In the genomic region with DNA sequence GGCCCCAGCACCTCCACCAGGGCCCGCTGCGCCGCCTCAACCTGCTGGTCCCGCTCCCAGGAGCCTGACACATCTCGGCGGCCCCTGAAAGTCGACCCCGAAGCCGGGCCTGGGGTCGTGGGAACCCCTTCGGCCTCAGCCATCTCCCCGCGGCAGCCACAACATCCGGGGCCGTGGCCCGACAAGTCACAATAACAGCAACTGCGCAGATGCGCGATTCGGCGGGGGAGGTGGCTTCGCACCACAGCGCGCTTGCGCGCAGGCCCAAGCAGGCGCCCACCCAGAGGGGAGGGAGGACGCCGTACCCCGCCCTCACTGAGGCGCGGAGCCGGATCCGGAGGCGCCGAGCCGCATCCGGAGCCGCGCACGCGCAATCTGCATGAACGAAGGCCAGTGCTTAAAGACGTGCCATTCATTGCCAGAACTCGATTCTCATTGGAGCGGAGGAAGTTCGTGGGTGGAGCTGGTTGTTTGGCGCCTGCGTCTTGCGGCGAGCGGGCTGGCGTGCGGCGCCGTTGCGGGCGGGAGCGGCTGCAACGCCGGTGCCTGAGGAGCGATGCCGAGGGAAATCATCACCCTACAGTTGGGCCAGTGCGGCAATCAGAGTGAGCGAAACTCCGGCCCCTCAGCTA, we compare ENCODE assay signal across 1 cellular context.
A peak's percentile ranks its signal among the peaks of the same experiment; 100 is the strongest.
TF ChIP-seq lines count a peak whose summit lies in the region.

A gene with protein sequence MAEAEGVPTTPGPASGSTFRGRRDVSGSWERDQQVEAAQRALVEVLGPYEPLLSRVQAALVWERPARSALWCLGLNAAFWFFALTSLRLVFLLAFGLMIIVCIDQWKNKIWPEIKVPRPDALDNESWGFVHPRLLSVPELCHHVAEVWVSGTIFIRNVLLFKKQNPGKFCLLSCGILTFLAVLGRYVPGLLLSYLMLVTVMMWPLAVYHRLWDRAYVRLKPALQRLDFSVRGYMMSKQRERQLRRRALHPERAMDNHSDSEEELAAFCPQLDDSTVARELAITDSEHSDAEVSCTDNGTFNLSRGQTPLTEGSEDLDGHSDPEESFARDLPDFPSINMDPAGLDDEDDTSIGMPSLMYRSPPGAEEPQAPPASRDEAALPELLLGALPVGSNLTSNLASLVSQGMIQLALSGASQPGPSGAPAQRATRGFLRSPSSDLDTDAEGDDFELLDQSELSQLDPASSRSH (minus strand): TSS at position 193 of the 632 bp plus-strand sequence. CDS start 50 bp downstream, at position 143.
A gene (plus strand): TSS at position 502 of the 632 bp plus-strand sequence. CDS start 55 bp downstream, at position 557.

TF ChIP-seq in HepG2, 621 proteins besides CTCF, POLR2A, EP300 and RAD21 (continued from another document and continues in another):
- TF ChIP-seq, protein P1, sequence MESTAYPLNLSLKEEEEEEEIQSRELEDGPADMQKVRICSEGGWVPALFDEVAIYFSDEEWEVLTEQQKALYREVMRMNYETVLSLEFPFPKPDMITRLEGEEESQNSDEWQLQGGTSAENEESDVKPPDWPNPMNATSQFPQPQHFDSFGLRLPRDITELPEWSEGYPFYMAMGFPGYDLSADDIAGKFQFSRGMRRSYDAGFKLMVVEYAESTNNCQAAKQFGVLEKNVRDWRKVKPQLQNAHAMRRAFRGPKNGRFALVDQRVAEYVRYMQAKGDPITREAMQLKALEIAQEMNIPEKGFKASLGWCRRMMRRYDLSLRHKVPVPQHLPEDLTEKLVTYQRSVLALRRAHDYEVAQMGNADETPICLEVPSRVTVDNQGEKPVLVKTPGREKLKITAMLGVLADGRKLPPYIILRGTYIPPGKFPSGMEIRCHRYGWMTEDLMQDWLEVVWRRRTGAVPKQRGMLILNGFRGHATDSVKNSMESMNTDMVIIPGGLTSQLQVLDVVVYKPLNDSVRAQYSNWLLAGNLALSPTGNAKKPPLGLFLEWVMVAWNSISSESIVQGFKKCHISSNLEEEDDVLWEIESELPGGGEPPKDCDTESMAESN (CRISPR knock-in tag; conservative IDR thresholded peaks at IDR 0.05): no peak
- TF ChIP-seq CCDC6 (CRISPR knock-in tag; IDR thresholded peaks at IDR 0.05) (no peak; the same call in 1 of the 2 replicates), HMG20B (CRISPR knock-in tag; conservative IDR thresholded peaks at IDR 0.05) (0 out of 2 replicates have a peak, but pooled peaks have one; percentile 35), ZC3H13 (CRISPR knock-in tag; IDR thresholded peaks at IDR 0.05) (peak; percentile 65; the same call in 1 of the 2 replicates), SRSF1 (optimal IDR thresholded peaks at IDR 0.05; ENCODE audit: low read depth, low read length) (no peak), ZNF160 (CRISPR knock-in tag; IDR thresholded peaks at IDR 0.05) (no peak; the same call in none of the 2 replicates), ZFX (CRISPR knock-in tag; IDR thresholded peaks at IDR 0.05; ENCODE audit: low read depth) (peak; percentile 98), ZNF446 (CRISPR knock-in tag; IDR thresholded peaks at IDR 0.05) (no peak), ZNF256 (CRISPR knock-in tag; conservative IDR thresholded peaks at IDR 0.05) (peak; percentile 67; the same call in 1 of the 2 replicates), KAT8 (CRISPR knock-in tag; IDR thresholded peaks at IDR 0.05) (peak; percentile 90), ZNF224 (CRISPR knock-in tag; IDR thresholded peaks at IDR 0.05) (peak; percentile 94; the same call in 1 of the 2 replicates), ZFP82 (CRISPR knock-in tag; IDR thresholded peaks at IDR 0.05; ENCODE audit: borderline replicate concordance) (no peak), ZNF335 (CRISPR knock-in tag; IDR thresholded peaks at IDR 0.05) (no peak; the same call in 1 of the 2 replicates), ZNF383 (CRISPR knock-in tag; IDR thresholded peaks at IDR 0.05; ENCODE audit: borderline replicate concordance) (no peak), NFE2L1 (CRISPR knock-in tag; IDR thresholded peaks at IDR 0.05; ENCODE audit: borderline replicate concordance) (no peak), ETV6 (CRISPR knock-in tag; conservative IDR thresholded peaks at IDR 0.05) (0 out of 2 replicates have a peak, but pooled peaks have one; percentile 20), ZNF333 (CRISPR knock-in tag; IDR thresholded peaks at IDR 0.05; ENCODE audit: borderline replicate concordance) (peak; percentile 94; the same call in 1 of the 2 replicates), MYNN (CRISPR knock-in tag; IDR thresholded peaks at IDR 0.05; ENCODE audit: low read depth) (no peak; the same call in 1 of the 2 replicates), ZMYM3 (CRISPR knock-in tag; IDR thresholded peaks at IDR 0.05) (no peak), ZBTB1 (CRISPR knock-in tag; IDR thresholded peaks at IDR 0.05; ENCODE audit: borderline replicate concordance) (no peak), KDM5A (IDR thresholded peaks at IDR 0.05; ENCODE audit: borderline replicate concordance, low read length) (peak; percentile 83), DPF2 (CRISPR knock-in tag; IDR thresholded peaks at IDR 0.05; ENCODE audit: borderline replicate concordance, low read depth) (no peak), ZSCAN12 (CRISPR knock-in tag; IDR thresholded peaks at IDR 0.05) (peak; percentile 98), ZNF44 (CRISPR knock-in tag; IDR thresholded peaks at IDR 0.05) (no peak; the same call in 1 of the 2 replicates), ZNF572 (CRISPR knock-in tag; IDR thresholded peaks at IDR 0.05) (no peak), ZSCAN30 (CRISPR knock-in tag; IDR thresholded peaks at IDR 0.05) (0 out of 2 replicates have a peak, but pooled peaks have one; percentile 33), TOE1 (CRISPR knock-in tag; IDR thresholded peaks at IDR 0.05) (no peak), MEIS1 (CRISPR knock-in tag; IDR thresholded peaks at IDR 0.05; ENCODE audit: borderline replicate concordance) (no peak), ZNF292 (CRISPR knock-in tag; IDR thresholded peaks at IDR 0.05; ENCODE audit: borderline replicate concordance, low read depth) (peak; percentile 86; the same call in 1 of the 2 replicates), MTF2 (CRISPR knock-in tag; IDR thresholded peaks at IDR 0.05; ENCODE audit: borderline replicate concordance) (no peak), CENPT (CRISPR knock-in tag; IDR thresholded peaks at IDR 0.05; ENCODE audit: low read depth) (no peak), MEF2D (CRISPR knock-in tag; IDR thresholded peaks at IDR 0.05) (no peak; the same call in 1 of the 2 replicates), ZSCAN20 (CRISPR knock-in tag; IDR thresholded peaks at IDR 0.05; ENCODE audit: borderline replicate concordance) (peak; percentile 70; the same call in 1 of the 2 replicates), ZNF598 (CRISPR knock-in tag; IDR thresholded peaks at IDR 0.05; ENCODE audit: borderline replicate concordance) (peak; percentile 88; the same call in 1 of the 2 replicates), ZNF674 (CRISPR knock-in tag; IDR thresholded peaks at IDR 0.05; ENCODE audit: low read depth) (no peak), ZNF839 (CRISPR knock-in tag; IDR thresholded peaks at IDR 0.05; ENCODE audit: borderline replicate concordance) (no peak), ZNF12 (CRISPR knock-in tag; IDR thresholded peaks at IDR 0.05) (no peak; the same call in 1 of the 2 replicates), MAZ (IDR thresholded peaks at IDR 0.05; ENCODE audit: borderline replicate concordance, low read depth, low read length) (peak; percentile 96; the same call in 1 of the 2 replicates), MAZ (CRISPR knock-in tag; IDR thresholded peaks at IDR 0.05; ENCODE audit: low read depth) (peak; percentile 49)
- TF ChIP-seq, protein P2, sequence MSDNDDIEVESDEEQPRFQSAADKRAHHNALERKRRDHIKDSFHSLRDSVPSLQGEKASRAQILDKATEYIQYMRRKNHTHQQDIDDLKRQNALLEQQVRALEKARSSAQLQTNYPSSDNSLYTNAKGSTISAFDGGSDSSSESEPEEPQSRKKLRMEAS (IDR thresholded peaks at IDR 0.05): peak; percentile 71
- TF ChIP-seq, protein P3, sequence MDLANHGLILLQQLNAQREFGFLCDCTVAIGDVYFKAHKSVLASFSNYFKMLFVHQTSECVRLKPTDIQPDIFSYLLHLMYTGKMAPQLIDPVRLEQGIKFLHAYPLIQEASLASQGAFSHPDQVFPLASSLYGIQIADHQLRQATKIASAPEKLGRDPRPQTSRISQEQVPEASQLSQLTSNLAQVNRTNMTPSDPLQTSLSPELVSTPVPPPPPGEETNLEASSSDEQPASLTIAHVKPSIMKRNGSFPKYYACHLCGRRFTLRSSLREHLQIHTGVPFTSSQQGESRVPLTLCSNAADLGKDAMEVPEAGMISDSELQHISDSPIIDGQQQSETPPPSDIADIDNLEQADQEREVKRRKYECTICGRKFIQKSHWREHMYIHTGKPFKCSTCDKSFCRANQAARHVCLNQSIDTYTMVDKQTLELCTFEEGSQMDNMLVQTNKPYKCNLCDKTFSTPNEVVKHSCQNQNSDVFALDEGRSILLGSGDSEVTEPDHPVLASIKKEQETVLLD (CRISPR knock-in tag; IDR thresholded peaks at IDR 0.05; ENCODE audit: low read depth): no peak
- TF ChIP-seq, protein P4, sequence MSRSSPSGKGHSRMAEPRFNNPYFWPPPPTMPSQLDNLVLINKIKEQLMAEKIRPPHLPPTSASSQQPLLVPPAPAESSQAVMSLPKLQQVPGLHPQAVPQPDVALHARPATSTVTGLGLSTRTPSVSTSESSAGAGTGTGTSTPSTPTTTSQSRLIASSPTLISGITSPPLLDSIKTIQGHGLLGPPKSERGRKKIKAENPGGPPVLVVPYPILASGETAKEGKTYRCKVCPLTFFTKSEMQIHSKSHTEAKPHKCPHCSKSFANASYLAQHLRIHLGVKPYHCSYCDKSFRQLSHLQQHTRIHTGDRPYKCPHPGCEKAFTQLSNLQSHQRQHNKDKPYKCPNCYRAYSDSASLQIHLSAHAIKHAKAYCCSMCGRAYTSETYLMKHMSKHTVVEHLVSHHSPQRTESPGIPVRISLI (CRISPR knock-in tag; IDR thresholded peaks at IDR 0.05; ENCODE audit: borderline replicate concordance): no peak
- TF ChIP-seq, protein P5, sequence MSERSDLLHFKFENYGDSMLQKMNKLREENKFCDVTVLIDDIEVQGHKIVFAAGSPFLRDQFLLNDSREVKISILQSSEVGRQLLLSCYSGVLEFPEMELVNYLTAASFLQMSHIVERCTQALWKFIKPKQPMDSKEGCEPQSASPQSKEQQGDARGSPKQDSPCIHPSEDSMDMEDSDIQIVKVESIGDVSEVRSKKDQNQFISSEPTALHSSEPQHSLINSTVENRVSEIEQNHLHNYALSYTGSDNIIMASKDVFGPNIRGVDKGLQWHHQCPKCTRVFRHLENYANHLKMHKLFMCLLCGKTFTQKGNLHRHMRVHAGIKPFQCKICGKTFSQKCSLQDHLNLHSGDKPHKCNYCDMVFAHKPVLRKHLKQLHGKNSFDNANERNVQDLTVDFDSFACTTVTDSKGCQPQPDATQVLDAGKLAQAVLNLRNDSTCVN (CRISPR knock-in tag; IDR thresholded peaks at IDR 0.05; ENCODE audit: borderline replicate concordance): no peak; the same call in 1 of the 2 replicates
- TF ChIP-seq, protein P6, sequence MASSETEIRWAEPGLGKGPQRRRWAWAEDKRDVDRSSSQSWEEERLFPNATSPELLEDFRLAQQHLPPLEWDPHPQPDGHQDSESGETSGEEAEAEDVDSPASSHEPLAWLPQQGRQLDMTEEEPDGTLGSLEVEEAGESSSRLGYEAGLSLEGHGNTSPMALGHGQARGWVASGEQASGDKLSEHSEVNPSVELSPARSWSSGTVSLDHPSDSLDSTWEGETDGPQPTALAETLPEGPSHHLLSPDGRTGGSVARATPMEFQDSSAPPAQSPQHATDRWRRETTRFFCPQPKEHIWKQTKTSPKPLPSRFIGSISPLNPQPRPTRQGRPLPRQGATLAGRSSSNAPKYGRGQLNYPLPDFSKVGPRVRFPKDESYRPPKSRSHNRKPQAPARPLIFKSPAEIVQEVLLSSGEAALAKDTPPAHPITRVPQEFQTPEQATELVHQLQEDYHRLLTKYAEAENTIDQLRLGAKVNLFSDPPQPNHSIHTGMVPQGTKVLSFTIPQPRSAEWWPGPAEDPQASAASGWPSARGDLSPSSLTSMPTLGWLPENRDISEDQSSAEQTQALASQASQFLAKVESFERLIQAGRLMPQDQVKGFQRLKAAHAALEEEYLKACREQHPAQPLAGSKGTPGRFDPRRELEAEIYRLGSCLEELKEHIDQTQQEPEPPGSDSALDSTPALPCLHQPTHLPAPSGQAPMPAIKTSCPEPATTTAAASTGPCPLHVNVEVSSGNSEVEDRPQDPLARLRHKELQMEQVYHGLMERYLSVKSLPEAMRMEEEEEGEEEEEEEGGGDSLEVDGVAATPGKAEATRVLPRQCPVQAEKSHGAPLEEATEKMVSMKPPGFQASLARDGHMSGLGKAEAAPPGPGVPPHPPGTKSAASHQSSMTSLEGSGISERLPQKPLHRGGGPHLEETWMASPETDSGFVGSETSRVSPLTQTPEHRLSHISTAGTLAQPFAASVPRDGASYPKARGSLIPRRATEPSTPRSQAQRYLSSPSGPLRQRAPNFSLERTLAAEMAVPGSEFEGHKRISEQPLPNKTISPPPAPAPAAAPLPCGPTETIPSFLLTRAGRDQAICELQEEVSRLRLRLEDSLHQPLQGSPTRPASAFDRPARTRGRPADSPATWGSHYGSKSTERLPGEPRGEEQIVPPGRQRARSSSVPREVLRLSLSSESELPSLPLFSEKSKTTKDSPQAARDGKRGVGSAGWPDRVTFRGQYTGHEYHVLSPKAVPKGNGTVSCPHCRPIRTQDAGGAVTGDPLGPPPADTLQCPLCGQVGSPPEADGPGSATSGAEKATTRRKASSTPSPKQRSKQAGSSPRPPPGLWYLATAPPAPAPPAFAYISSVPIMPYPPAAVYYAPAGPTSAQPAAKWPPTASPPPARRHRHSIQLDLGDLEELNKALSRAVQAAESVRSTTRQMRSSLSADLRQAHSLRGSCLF (CRISPR knock-in tag; IDR thresholded peaks at IDR 0.05; ENCODE audit: borderline replicate concordance): peak; percentile 83; the same call in 1 of the 2 replicates
- TF ChIP-seq, protein P7, sequence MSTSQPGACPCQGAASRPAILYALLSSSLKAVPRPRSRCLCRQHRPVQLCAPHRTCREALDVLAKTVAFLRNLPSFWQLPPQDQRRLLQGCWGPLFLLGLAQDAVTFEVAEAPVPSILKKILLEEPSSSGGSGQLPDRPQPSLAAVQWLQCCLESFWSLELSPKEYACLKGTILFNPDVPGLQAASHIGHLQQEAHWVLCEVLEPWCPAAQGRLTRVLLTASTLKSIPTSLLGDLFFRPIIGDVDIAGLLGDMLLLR (CRISPR knock-in tag; IDR thresholded peaks at IDR 0.05): peak; percentile 58; the same call in 1 of the 2 replicates
- TF ChIP-seq, protein P8, sequence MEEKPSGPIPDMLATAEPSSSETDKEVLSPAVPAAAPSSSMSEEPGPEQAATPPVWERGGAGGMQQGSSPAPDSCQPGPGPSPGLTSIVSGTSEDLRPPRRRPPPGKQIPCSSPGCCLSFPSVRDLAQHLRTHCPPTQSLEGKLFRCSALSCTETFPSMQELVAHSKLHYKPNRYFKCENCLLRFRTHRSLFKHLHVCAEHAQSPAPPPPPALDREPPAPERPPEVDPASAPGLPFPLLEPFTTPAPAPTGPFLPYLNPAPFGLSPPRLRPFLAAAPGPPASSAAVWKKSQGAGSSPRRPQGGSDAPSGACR (CRISPR knock-in tag; IDR thresholded peaks at IDR 0.05): peak; percentile 95
- TF ChIP-seq, protein P9, sequence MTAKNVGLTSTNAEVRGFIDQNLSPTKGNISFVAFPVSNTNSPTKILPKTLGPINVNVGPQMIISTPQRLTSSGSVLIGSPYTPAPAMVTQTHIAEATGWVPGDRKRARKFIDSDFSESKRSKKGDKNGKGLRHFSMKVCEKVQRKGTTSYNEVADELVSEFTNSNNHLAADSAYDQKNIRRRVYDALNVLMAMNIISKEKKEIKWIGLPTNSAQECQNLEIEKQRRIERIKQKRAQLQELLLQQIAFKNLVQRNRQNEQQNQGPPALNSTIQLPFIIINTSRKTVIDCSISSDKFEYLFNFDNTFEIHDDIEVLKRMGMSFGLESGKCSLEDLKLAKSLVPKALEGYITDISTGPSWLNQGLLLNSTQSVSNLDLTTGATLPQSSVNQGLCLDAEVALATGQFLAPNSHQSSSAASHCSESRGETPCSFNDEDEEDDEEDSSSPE (CRISPR knock-in tag; IDR thresholded peaks at IDR 0.05): peak; percentile 93
